ENCODE assay signal across 10 cellular contexts in the genomic region with DNA sequence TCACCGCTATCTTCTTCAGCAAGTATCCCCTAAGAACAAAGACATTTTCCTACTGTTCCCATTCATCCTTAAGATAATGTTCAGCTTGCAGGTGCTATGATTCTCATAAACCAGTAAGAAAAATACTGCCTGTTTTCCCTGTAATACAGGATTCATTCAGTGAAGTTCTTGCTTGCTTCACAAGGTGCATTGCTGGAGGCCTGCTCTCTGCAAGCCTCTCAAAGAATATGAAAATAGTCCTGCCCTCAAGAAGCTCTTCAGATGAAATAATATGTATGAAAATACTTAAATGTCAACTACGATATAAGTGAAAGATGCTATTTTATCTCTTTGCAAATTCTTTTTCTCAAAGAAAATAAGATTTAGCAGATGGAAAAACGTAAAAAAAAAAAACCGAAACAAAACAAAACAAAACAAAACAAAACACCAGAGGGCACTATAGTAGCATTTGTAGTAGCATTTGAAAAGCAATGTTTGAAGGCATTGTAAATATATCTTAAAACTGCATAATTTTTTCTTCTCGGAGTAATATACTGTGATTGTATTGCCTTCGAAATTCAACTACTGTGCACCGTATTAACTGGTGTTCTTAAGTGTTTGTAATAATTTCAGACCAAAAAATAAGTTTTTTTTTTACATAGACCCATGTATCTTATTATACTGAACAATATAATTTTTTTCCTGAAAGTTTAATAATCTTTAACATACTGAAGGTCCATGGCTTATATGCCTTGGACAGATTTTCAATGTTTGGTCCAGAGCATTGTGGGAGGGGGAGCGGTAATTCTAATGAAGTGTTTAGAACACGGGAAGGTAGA. TPM values are rescaled to one million over a fixed set of nuclear protein-coding genes. Genes with fewer than 3 reads are reported as not detected.
A peak's percentile ranks its signal among the peaks of the same experiment; 100 is the strongest.
DNase-seq lines count a peak whose midpoint lies in the region; ATAC-seq and TF ChIP-seq lines count a peak whose summit lies in the region.
"Had no signal": no experiment of that assay in that cellular context is flagged by ENCODE, and none has a peak within 500 bp of the region (broad histone marks: within the 10 kb centered on the region; RNA-seq: fewer than 3 reads in every experiment).

No MANE protein-coding gene starts in this region.

- TF ChIP-seq CTCF in heart right ventricle (IDR thresholded peaks at IDR 0.05) (peak; percentile 14 to 65 (median 47)), PC-9 (conservative IDR thresholded peaks at IDR 0.05) (peak; percentile 68), upper lobe of right lung (IDR thresholded peaks at IDR 0.05) (peak; percentile 49), WERI-Rb-1 (IDR thresholded peaks at IDR 0.05; ENCODE audit: low read depth, low read length) (no peak)

- H3K4me2 ChIP-seq in PC-9, result peak overlapping the region; percentile 39; the same call in 1 of the 2 replicates

- CTCF ChIA-PET in PC-9 (lab: Charles Lee), result interaction anchor here (0.6 to 0.7 kb wide), 4 partner anchors 129 to 342 kb away, joined by 3 to 7 read pairs (median 5); no protein-coding TSS in a partner anchor

- no peaks in the 10 kb centered on the region for H4K20me1 ChIP-seq in PC-9 (ENCODE audit: insufficient read depth)

- no peak for DNase-seq in heart right ventricle
- DNase-seq in cardiac septum (ENCODE audit: low spot score), result no peak
- DNase-seq in PC-9, result no peak
- peak; percentile 73 for DNase-seq in fibroblast of peridontal ligament (ENCODE audit: extremely low read depth)
- no peak for DNase-seq in upper lobe of right lung
- DNase-seq in WERI-Rb-1, result no peak
- DNase-seq in cerebellum (ENCODE audit: low spot score), result no peak
- DNase-seq in activated CD4-positive, alpha-beta T cell treated with anti-CD3 and anti-CD28 coated beads for 1 hour, result no peak
- DNase-seq: effector memory CD8-positive, alpha-beta T cell had no signal

- H3K27me3 ChIP-seq in heart right ventricle (no peaks in the 10 kb centered on the region), PC-9 (ENCODE audit: insufficient read depth, low read depth) (no peaks in the 10 kb centered on the region), upper lobe of right lung (no peaks in the 10 kb centered on the region), WERI-Rb-1 (ENCODE audit: insufficient read depth, low read depth, severe bottlenecking) (no peaks in the 10 kb centered on the region)
- H3K27me3 ChIP-seq: upper lobe of left lung had no signal

- H3K9me3 ChIP-seq in heart right ventricle (peaks cover 0 to 7% (median 0%) of the 10 kb centered on the region in 11 donors), PC-9 (ENCODE audit: insufficient read depth, low read depth) (no peaks in the 10 kb centered on the region), upper lobe of right lung (no peaks in the 10 kb centered on the region), WERI-Rb-1 (ENCODE audit: severe bottlenecking) (no peaks in the 10 kb centered on the region)
- H3K9me3 ChIP-seq: upper lobe of left lung had no signal

- POLR2A ChIA-PET in PC-9 (lab: Charles Lee; ENCODE audit: unreplicated experiment), result no interaction called here

- no TSS peak for BruUV-seq in PC-9 (replicated peaks; lab: Mats Ljungman, UMichigan)

- no peaks in the 10 kb centered on the region for H3K4me1 ChIP-seq in heart right ventricle
- H3K4me1 ChIP-seq in PC-9 (replicated peaks; ENCODE audit: insufficient read depth), result no peaks in the 10 kb centered on the region
- no peaks in the 10 kb centered on the region for H3K4me1 ChIP-seq in upper lobe of right lung

- no peaks in the 10 kb centered on the region for H3K79me2 ChIP-seq in PC-9 (ENCODE audit: low read depth)

- no peaks in the 10 kb centered on the region for H3F3A ChIP-seq in PC-9 (ENCODE audit: insufficient read depth, low read depth)

- no peaks in the 10 kb centered on the region for H3K9me2 ChIP-seq in PC-9 (ENCODE audit: insufficient read depth)

- peak overlapping the region; percentile 63; the same call in 1 of the 2 replicates for H2AFZ ChIP-seq in PC-9

- WGBS in heart right ventricle, 2 donors, result 63 to 67% methylated on average over 9 of the region's 9 CpGs

- H3K4me3 ChIP-seq in heart right ventricle (no peak overlapping the region), PC-9 (no peak overlapping the region), upper lobe of right lung (no peak overlapping the region), WERI-Rb-1 (ENCODE audit: low read depth, low read length) (no peak overlapping the region)
- H3K4me3 ChIP-seq: upper lobe of left lung had no signal

- ATAC-seq in heart right ventricle, result no peak
- ATAC-seq in upper lobe of right lung, result no peak
- ATAC-seq: effector memory CD8-positive, alpha-beta T cell had no signal

- no peaks in the 10 kb centered on the region for H3K36me3 ChIP-seq in heart right ventricle
- H3K36me3 ChIP-seq in PC-9 (ENCODE audit: low read depth), result no peaks in the 10 kb centered on the region
- H3K36me3 ChIP-seq in upper lobe of right lung, result no peaks in the 10 kb centered on the region
- no peaks in the 10 kb centered on the region for H3K36me3 ChIP-seq in WERI-Rb-1
- H3K36me3 ChIP-seq: upper lobe of left lung had no signal

- intact Hi-C loops in heart right ventricle (cut with DNase I) (loop anchor here in 7 of 10 donors (1.0 to 5.0 kb wide), 7 partner anchors 287 to 345 kb away; no protein-coding TSS in a partner anchor), cardiac septum (cut with DNase I) (loop anchor here (1.0 to 2.0 kb wide), 2 partner anchors 287 to 343 kb away; no protein-coding TSS in a partner anchor), PC-9 (cut with micrococcal nuclease; ENCODE audit: unreplicated experiment) (loop anchor here (1.0 to 2.0 kb wide), 2 partner anchors 287 to 345 kb away; no protein-coding TSS in a partner anchor), upper lobe of right lung (cut with DNase I) (no loop called here)

- H3K27ac ChIP-seq in heart right ventricle, result no peak overlapping the region
- no peak overlapping the region for H3K27ac ChIP-seq in PC-9
- H3K27ac ChIP-seq in upper lobe of right lung, result no peak overlapping the region
- H3K27ac ChIP-seq in WERI-Rb-1, result no peak overlapping the region
- H3K27ac ChIP-seq: upper lobe of left lung had no signal

RNA-seq across cellular contexts. Expression of a gene that starts 26.0 kb away (rescaled TPM):
- total RNA-seq in heart right ventricle (not detected), cardiac septum (not detected), PC-9 (2021) (not detected in 2 replicates), upper lobe of right lung (0.38 TPM), cerebellum (not detected)
- under 1 TPM in 1 of 2 donors, not detected in 1; 0.04 TPM for polyA plus RNA-seq in heart right ventricle

RNA-seq across cellular contexts. Expression of a gene that starts 29.5 kb away (rescaled TPM):
- 100 to 1,000 TPM; 150 to 254 (median 204) TPM for total RNA-seq in heart right ventricle
- 100 to 1,000 TPM in 1 of 2 donors, 10 to 100 TPM in 1; 62.3 to 109 TPM for polyA plus RNA-seq in heart right ventricle
- total RNA-seq in cardiac septum, result 132 TPM
- 76.9 and 94.7 TPM in 2 replicates for total RNA-seq in PC-9 (2021)
- 166 TPM for total RNA-seq in upper lobe of right lung
- 85.4 TPM for total RNA-seq in cerebellum
